21 cellular contexts compared by ENCODE assay signal in genomic region chr1:219963432-219963831, GRCh38. TPM values are rescaled to one million over a fixed set of nuclear protein-coding genes. Genes with fewer than 3 reads are reported as not detected.
DNase-seq lines count a peak whose midpoint lies in the region; ATAC-seq and TF ChIP-seq lines count a peak whose summit lies in the region.
"Had no signal": no experiment of that assay in that cellular context is flagged by ENCODE, and none has a peak within 500 bp of the region (broad histone marks: within the 10 kb centered on the region; RNA-seq: fewer than 3 reads in every experiment).

No MANE protein-coding gene starts in this region.

- no peak overlapping the region for H3K27ac ChIP-seq in prostate gland
- H3K27ac ChIP-seq: Peyer's patch, SK-N-MC had no signal

- TF ChIP-seq POLR2A in prostate gland (IDR thresholded peaks at IDR 0.05): no peak

- no peaks in the 10 kb centered on the region for H3K9me3 ChIP-seq in prostate gland
- H3K9me3 ChIP-seq: BE2C, Peyer's patch had no signal

- TF ChIP-seq CTCF in prostate gland (IDR thresholded peaks at IDR 0.05): no peak

- intact Hi-C loops in prostate gland (cut with DNase I): no loop called here

- H3K4me3 ChIP-seq in prostate gland: no peak overlapping the region
- H3K4me3 ChIP-seq: Peyer's patch, SK-N-MC had no signal

- peak; percentile 20 for DNase-seq in NCI-H2029 (lab: John Stamatoyannopoulos, UW)
- DNase-seq in NCI-H2029 treated with DMSO at 0.1 percent for 48 hours (lab: John Stamatoyannopoulos, UW): no peak
- DNase-seq in NCI-H69 (lab: John Stamatoyannopoulos, UW): peak; percentile 72
- peak; percentile 61 for DNase-seq in left lobe of liver (ENCODE audit: low spot score)
- DNase-seq in prostate gland (ENCODE audit: low spot score): peak; percentile 7
- no peak for DNase-seq in NCI-H446 (lab: John Stamatoyannopoulos, UW)
- DNase-seq in AG20443 (ENCODE audit: low spot score): no peak
- no peak for DNase-seq in HPDE6-E6E7 (ENCODE audit: extremely low spot score)
- DNase-seq: BE2C; Calu3; CD4-positive, alpha-beta memory T cell; DND-41; H9; Kasumi-1; NCI-H1105; NCI-H524; Peyer's patch had no signal

- WGBS in prostate gland: 82% methylated on average over 7 of the region's 7 CpGs

- ATAC-seq in left lobe of liver: peak; percentile 92
- ATAC-seq: Right ventricle myocardium inferior had no signal

- no peaks in the 10 kb centered on the region for H3K36me3 ChIP-seq in prostate gland

- H3K4me1 ChIP-seq in prostate gland (replicated peaks): no peaks in the 10 kb centered on the region
- H3K4me1 ChIP-seq: BE2C had no signal

- H3K27me3 ChIP-seq in prostate gland (replicated peaks; ENCODE audit: insufficient read depth): no peaks in the 10 kb centered on the region
- H3K27me3 ChIP-seq: BE2C, Peyer's patch had no signal

RNA-seq across cellular contexts. Expression of gene SLC30A10, which starts 35.1 kb away (rescaled TPM):
- total RNA-seq in left lobe of liver (59.4 TPM), prostate gland (1 to 10 TPM in 1 of 2 donors, under 1 TPM in 1; 0.18 to 1.4 TPM)
- total RNA-seq: A172; Calu3; CD4-positive, alpha-beta memory T cell; G401 had no signal

Comparison
In these comparisons a context has a peak if more than half of its experiments do, and no peak if none do; other contexts are left out.
1. DNase-seq: peak in NCI-H2029 (single experiment), NCI-H69 (single experiment), left lobe of liver (single experiment) and prostate gland (single experiment); none in NCI-H2029 treated with DMSO at 0.1 percent for 48 hours (single experiment), NCI-H446 (0 of 2), AG20443 (single experiment) and HPDE6-E6E7 (single experiment).
2. RNA of gene SLC30A10, which starts 35.1 kb away (total RNA-seq): 59.4 TPM in left lobe of liver (single experiment); 0.18 to 1.4 TPM in prostate gland; every median in the first group is over 10 times any median in the second.